23 cellular contexts compared by ENCODE assay signal in genomic region chr1:99670583-99670982, GRCh38. TPM values are rescaled to one million over a fixed set of nuclear protein-coding genes. Genes with fewer than 3 reads are reported as not detected.
"Had no signal": no experiment of that assay in that cellular context is flagged by ENCODE, and none has a peak within 500 bp of the region (broad histone marks: within the 10 kb centered on the region; RNA-seq: fewer than 3 reads in every experiment).

No MANE protein-coding gene starts in this region.

- H3K9me3 ChIP-seq: mucosa of descending colon, neutrophil, pancreas, stomach, testis, tibial artery, upper lobe of left lung had no signal

- DNase-seq: central memory CD4-positive, alpha-beta T cell; dorsolateral prefrontal cortex; effector CD4-positive, alpha-beta T cell; hypothalamus; immature natural killer cell; islet precursor cell; kidney glomerular epithelial cell; mesenchymal stem cell; mucosa of descending colon; naive B cell; pancreas; small intestine; stimulated activated CD4-positive, alpha-beta T cell treated with anti-CD3 and anti-CD28 coated beads, Interleukin-15, amount 100 ng/mL, for 24 hours; stimulated activated CD4-positive, alpha-beta T cell treated with anti-CD3 and anti-CD28 coated beads, Interleukin-4, amount 100 ng/mL, for 1 hour; stimulated activated naive CD4-positive, alpha-beta T cell treated with Interleukin-2 at 50 U/mL for 16 hours; stomach; substantia nigra; testis; tibial artery; upper lobe of left lung had no signal

- ATAC-seq: mucosa of descending colon; natural killer cell treated with Interleukin-12 subunit alpha and Interleukin-12 subunit beta and Interleukin-15 and Interleukin-18, amount 100 ng/mL, for 72 hours; pancreas; stimulated activated effector memory CD8-positive, alpha-beta T cell treated with anti-CD3 and anti-CD28 coated beads, Interleukin-12 subunit alpha, Interleukin-12 subunit beta, amount 100 ng/mL, for 72 hours had no signal

- H3K27me3 ChIP-seq: neutrophil, pancreas, stomach, testis, tibial artery, upper lobe of left lung had no signal

- H3K4me1 ChIP-seq: pancreas, stomach had no signal

- H3K4me3 ChIP-seq: dorsolateral prefrontal cortex, mucosa of descending colon, pancreas, stomach, testis, tibial artery, upper lobe of left lung had no signal

- H3K27ac ChIP-seq: neutrophil, pancreas, stomach, tibial artery, upper lobe of left lung had no signal

- H3K36me3 ChIP-seq: neutrophil, pancreas, stomach, tibial artery had no signal

RNA-seq across cellular contexts. Expression of gene PALMD, which starts 24.7 kb away (rescaled TPM):
- total RNA-seq: natural killer cell treated with Interleukin-12 subunit alpha and Interleukin-12 subunit beta and Interleukin-15 and Interleukin-18, amount 100 ng/mL, for 72 hours had no signal
- polyA plus RNA-seq: immature natural killer cell had no signal
